ENCODE assay signal across 9 cellular contexts in genomic region chr18:9915291-9916066, GRCh38. TPM values are rescaled to one million over a fixed set of nuclear protein-coding genes. Genes with fewer than 3 reads are reported as not detected.
DNase-seq lines count a peak whose midpoint lies in the region; ATAC-seq lines count a peak whose summit lies in the region.
"Had no signal": no experiment of that assay in that cellular context is flagged by ENCODE, and none has a peak within 500 bp of the region (broad histone marks: within the 10 kb centered on the region; RNA-seq: fewer than 3 reads in every experiment).

No MANE protein-coding gene starts in this region.

- H3K9ac ChIP-seq in HUES6 (ENCODE audit: low read length): peak overlapping the region; percentile 87

- no peak overlapping the region; the same call in 1 of the 2 replicates for H3K27ac ChIP-seq in HUES6 (ENCODE audit: low read depth, low read length)
- H3K27ac ChIP-seq in iPS DF 6.9 (ENCODE audit: low read length): no peak overlapping the region

- peak overlapping the region; percentile 91 for H3K4me3 Mint-ChIP-seq in activated T-helper 1 cell treated with anti-CD3 and anti-CD28 coated beads, Interleukin-12 subunit alpha, Interleukin-12 subunit beta, Interleukin-2, Interleukin-4 antibody, amounts not matched to agents 30 ng/mL and 10 ng/mL and 1 ng/mL, durations not matched to agents 14 hours and 24 hours and 36 hours
- H3K4me3 Mint-ChIP-seq in stimulated activated effector memory CD8-positive, alpha-beta T cell treated with anti-CD3 and anti-CD28 coated beads, Interleukin-12 subunit alpha, Interleukin-12 subunit beta, amount 100 ng/mL, for 72 hours: peak overlapping the region; percentile 79

- H3K36me3 Mint-ChIP-seq in activated T-helper 1 cell treated with anti-CD3 and anti-CD28 coated beads, Interleukin-12 subunit alpha, Interleukin-12 subunit beta, Interleukin-2, Interleukin-4 antibody, amounts not matched to agents 30 ng/mL and 10 ng/mL and 1 ng/mL, durations not matched to agents 14 hours and 24 hours and 36 hours (ENCODE audit: low read depth): peaks cover 6% of the 10 kb centered on the region
- peaks cover 21% of the 10 kb centered on the region for H3K36me3 Mint-ChIP-seq in stimulated activated effector memory CD8-positive, alpha-beta T cell treated with anti-CD3 and anti-CD28 coated beads, Interleukin-12 subunit alpha, Interleukin-12 subunit beta, amount 100 ng/mL, for 72 hours

- H3K27me3 ChIP-seq in HUES6 (ENCODE audit: control insufficient read depth, insufficient read depth, low read length) (no peaks in the 10 kb centered on the region), iPS DF 6.9 (ENCODE audit: control insufficient read depth, insufficient read depth, low read length) (no peaks in the 10 kb centered on the region)

- H3K4me3 ChIP-seq in HUES6 (ENCODE audit: low read depth, low read length): peak overlapping the region; percentile 98
- H3K4me3 ChIP-seq in iPS DF 6.9 (ENCODE audit: low read length): peak overlapping the region; percentile 90; the same call in 1 of the 2 replicates

- no peaks in the 10 kb centered on the region for H3K27me3 Mint-ChIP-seq in activated T-helper 1 cell treated with anti-CD3 and anti-CD28 coated beads, Interleukin-12 subunit alpha, Interleukin-12 subunit beta, Interleukin-2, Interleukin-4 antibody, amounts not matched to agents 30 ng/mL and 10 ng/mL and 1 ng/mL, durations not matched to agents 14 hours and 24 hours and 36 hours (ENCODE audit: insufficient read depth)

- H3K4me1 ChIP-seq in HUES6 (ENCODE audit: control insufficient read depth, insufficient read depth, low read length) (peaks cover 42% of the 10 kb centered on the region), iPS DF 6.9 (ENCODE audit: control insufficient read depth, insufficient read depth, low read length) (peaks cover 3% of the 10 kb centered on the region; the same call in 1 of the 2 replicates)

- H3K4me1 Mint-ChIP-seq in activated T-helper 1 cell treated with anti-CD3 and anti-CD28 coated beads, Interleukin-12 subunit alpha, Interleukin-12 subunit beta, Interleukin-2, Interleukin-4 antibody, amounts not matched to agents 30 ng/mL and 10 ng/mL and 1 ng/mL, durations not matched to agents 14 hours and 24 hours and 36 hours (ENCODE audit: low read depth): peaks cover 27% of the 10 kb centered on the region
- peaks cover 24% of the 10 kb centered on the region for H3K4me1 Mint-ChIP-seq in stimulated activated effector memory CD8-positive, alpha-beta T cell treated with anti-CD3 and anti-CD28 coated beads, Interleukin-12 subunit alpha, Interleukin-12 subunit beta, amount 100 ng/mL, for 72 hours

- no peaks in the 10 kb centered on the region for H3K9me3 Mint-ChIP-seq in activated T-helper 1 cell treated with anti-CD3 and anti-CD28 coated beads, Interleukin-12 subunit alpha, Interleukin-12 subunit beta, Interleukin-2, Interleukin-4 antibody, amounts not matched to agents 30 ng/mL and 10 ng/mL and 1 ng/mL, durations not matched to agents 14 hours and 24 hours and 36 hours
- H3K9me3 Mint-ChIP-seq in stimulated activated effector memory CD8-positive, alpha-beta T cell treated with anti-CD3 and anti-CD28 coated beads, Interleukin-12 subunit alpha, Interleukin-12 subunit beta, amount 100 ng/mL, for 72 hours: no peaks in the 10 kb centered on the region

- peak overlapping the region; percentile 88 for H3K27ac Mint-ChIP-seq in activated T-helper 1 cell treated with anti-CD3 and anti-CD28 coated beads, Interleukin-12 subunit alpha, Interleukin-12 subunit beta, Interleukin-2, Interleukin-4 antibody, amounts not matched to agents 30 ng/mL and 10 ng/mL and 1 ng/mL, durations not matched to agents 14 hours and 24 hours and 36 hours
- peak overlapping the region; percentile 86 for H3K27ac Mint-ChIP-seq in stimulated activated effector memory CD8-positive, alpha-beta T cell treated with anti-CD3 and anti-CD28 coated beads, Interleukin-12 subunit alpha, Interleukin-12 subunit beta, amount 100 ng/mL, for 72 hours

- H3K9me3 ChIP-seq in HUES6 (ENCODE audit: control insufficient read depth, insufficient read depth, low read depth, low read length) (no peaks in the 10 kb centered on the region; the same call in 1 of the 2 replicates), iPS DF 6.9 (ENCODE audit: control insufficient read depth, insufficient read depth, low read length) (no peaks in the 10 kb centered on the region)

- no peak for DNase-seq in activated T-helper 1 cell treated with anti-CD3 and anti-CD28 coated beads, Interleukin-12 subunit alpha, Interleukin-12 subunit beta, Interleukin-2, Interleukin-4 antibody, amounts not matched to agents 30 ng/mL and 10 ng/mL and 1 ng/mL, durations not matched to agents 14 hours and 24 hours and 36 hours (ENCODE audit: low spot score)
- DNase-seq in iPS DF 6.9 (ENCODE audit: low read depth, low spot score): no peak
- no peak for DNase-seq in stimulated activated effector memory CD8-positive, alpha-beta T cell treated with anti-CD3 and anti-CD28 coated beads, Interleukin-12 subunit alpha, Interleukin-12 subunit beta, amount 100 ng/mL, for 72 hours (ENCODE audit: low spot score in 2 of 2)
- no peak for DNase-seq in inferior parietal cortex (ENCODE audit: extremely low spot score)
- no peak for DNase-seq in COR-L47 (lab: John Stamatoyannopoulos, UW)
- DNase-seq in ureter (ENCODE audit: low spot score): no peak
- no peak for DNase-seq in anterior cingulate cortex (lab: John Stamatoyannopoulos, UW)
- DNase-seq: cortex of kidney had no signal

- no peaks in the 10 kb centered on the region for H3K36me3 ChIP-seq in HUES6 (ENCODE audit: control insufficient read depth, insufficient read depth, low read length)
- no peaks in the 10 kb centered on the region for H3K36me3 ChIP-seq in iPS DF 6.9 (ENCODE audit: control insufficient read depth, insufficient read depth, low read length)

- intact Hi-C loops in activated T-helper 1 cell treated with anti-CD3 and anti-CD28 coated beads, Interleukin-12 subunit alpha, Interleukin-12 subunit beta, Interleukin-2, Interleukin-4 antibody, amounts not matched to agents 30 ng/mL and 10 ng/mL and 1 ng/mL, durations not matched to agents 14 hours and 24 hours and 36 hours (cut with micrococcal nuclease): loop anchor here (2.0 to 10.0 kb wide), 6 partner anchors 13 to 1932 kb away; partner anchors contain the start of genes ANKRD12 and MTCL1

- no peak for ATAC-seq in stimulated activated effector memory CD8-positive, alpha-beta T cell treated with anti-CD3 and anti-CD28 coated beads, Interleukin-12 subunit alpha, Interleukin-12 subunit beta, amount 100 ng/mL, for 72 hours

- 100% methylated on average over 2 of the region's 5 CpGs for WGBS in iPS DF 6.9 (ENCODE audit: insufficient coverage, insufficient read length)

RNA-seq across cellular contexts. Expression of gene VAPA, which starts 1.7 kb away (rescaled TPM):
- 187 and 201 TPM in 2 replicates for total RNA-seq in activated T-helper 1 cell treated with anti-CD3 and anti-CD28 coated beads, Interleukin-12 subunit alpha, Interleukin-12 subunit beta, Interleukin-2, Interleukin-4 antibody, amounts not matched to agents 30 ng/mL and 10 ng/mL and 1 ng/mL, durations not matched to agents 14 hours and 24 hours and 36 hours
- 249 TPM for total RNA-seq in ureter

RNA-seq across cellular contexts. Expression of gene TXNDC2, which starts 29.7 kb away (rescaled TPM):
- total RNA-seq in activated T-helper 1 cell treated with anti-CD3 and anti-CD28 coated beads, Interleukin-12 subunit alpha, Interleukin-12 subunit beta, Interleukin-2, Interleukin-4 antibody, amounts not matched to agents 30 ng/mL and 10 ng/mL and 1 ng/mL, durations not matched to agents 14 hours and 24 hours and 36 hours: 0.26 TPM in 1 of 2 replicates, not detected in the other
- 0.21 TPM for total RNA-seq in ureter
